15 cellular contexts compared by ENCODE assay signal in the genomic region with DNA sequence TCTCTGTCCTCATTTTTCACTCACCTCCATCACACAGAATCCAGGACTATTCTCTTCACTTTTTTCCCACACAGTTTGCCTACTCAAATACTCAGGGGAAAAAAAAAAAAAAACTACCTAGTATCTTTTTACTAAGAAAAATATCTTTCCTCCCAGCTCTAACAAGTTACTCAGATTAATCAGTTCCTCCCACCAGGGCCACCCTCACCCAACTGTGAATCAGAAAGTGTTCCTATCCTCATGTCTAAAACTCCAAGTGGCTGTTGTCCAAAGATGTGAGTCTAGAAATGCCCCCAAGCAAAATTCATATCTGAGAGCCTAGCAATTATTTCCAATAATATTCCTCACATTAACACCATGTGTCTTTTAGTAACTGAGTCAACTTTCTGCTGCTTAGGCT.
DNase-seq lines count a peak whose midpoint lies in the region; ATAC-seq and TF ChIP-seq lines count a peak whose summit lies in the region.
"Had no signal": no experiment of that assay in that cellular context is flagged by ENCODE, and none has a peak within 500 bp of the region (broad histone marks: within the 10 kb centered on the region; RNA-seq: fewer than 3 reads in every experiment).

No MANE protein-coding gene starts in this region.

- no peak overlapping the region for H4K91ac ChIP-seq in neuronal stem cell (ENCODE audit: low read depth, low read length, poor library complexity)

- H3K23ac ChIP-seq in neuronal stem cell (ENCODE audit: low read depth, low read length, poor library complexity) = no peak overlapping the region

- H3K14ac ChIP-seq in neuronal stem cell (ENCODE audit: low read length) = no peak overlapping the region

- TF ChIP-seq CTCF in epithelial cell of esophagus (IDR thresholded peaks at IDR 0.05; ENCODE audit: insufficient read depth, low read depth, low read length, missing control alignments) = no peak
- no peak for TF ChIP-seq CTCF in omental fat pad (IDR thresholded peaks at IDR 0.05)
- no peak for TF ChIP-seq CTCF in right lobe of liver (IDR thresholded peaks at IDR 0.05)

- DNase-seq in NCI-H226 = peak; percentile 10
- peak; percentile 4 for DNase-seq in epithelial cell of esophagus (ENCODE audit: low read depth)
- DNase-seq in omental fat pad (ENCODE audit: low spot score) = no peak
- no peak for DNase-seq in neuronal stem cell (ENCODE audit: low spot score)
- no peak for DNase-seq in right lobe of liver
- DNase-seq: C1 segment of cervical spinal cord; Calu3; CD4-positive, alpha-beta memory T cell; COR-L47; DMS53; DMS79 treated with DMSO at 0.1 percent for 48 hours; GM23248; H7; HCEC 1CT had no signal

- H2AK5ac ChIP-seq in neuronal stem cell (ENCODE audit: low read depth, low read length) = no peak overlapping the region

- H3K9ac ChIP-seq in neuronal stem cell (ENCODE audit: low read depth, low read length, poor library complexity) = no peak overlapping the region
- H3K9ac ChIP-seq: GM23248 had no signal

- H2BK12ac ChIP-seq in neuronal stem cell (ENCODE audit: low read length) = no peak overlapping the region

- no peak overlapping the region for H2BK15ac ChIP-seq in neuronal stem cell (ENCODE audit: low read length)

- H2BK5ac ChIP-seq in neuronal stem cell (ENCODE audit: low read length) = no peak overlapping the region

- no peak overlapping the region for H3K18ac ChIP-seq in neuronal stem cell (ENCODE audit: low read length)

- H3K36me3 ChIP-seq in neuronal stem cell (replicated peaks in 1 of 2; ENCODE audit: control insufficient read depth in 2 of 2, insufficient read depth in 2 of 2, low read length in 2 of 2) (no peaks in the 10 kb centered on the region), right lobe of liver (no peaks in the 10 kb centered on the region)

- H3K9me3 ChIP-seq in neuronal stem cell (replicated peaks in 1 of 2; ENCODE audit: control insufficient read depth in 2 of 2, insufficient read depth in 1 of 2, low read depth in 1 of 2, low read length in 2 of 2) (no peaks in the 10 kb centered on the region), right lobe of liver (no peaks in the 10 kb centered on the region)

- H2BK120ac ChIP-seq in neuronal stem cell (ENCODE audit: low read depth, low read length) = no peak overlapping the region

- ATAC-seq in omental fat pad (ENCODE audit: low FRiP score) (peak; percentile 35), GM19395 (IDR thresholded peaks at IDR 0.05; ENCODE audit: unreplicated experiment) (no peak), right lobe of liver (no peak)

- intact Hi-C loops in right lobe of liver (cut with DNase I) = no loop called here

- H3K4me3 ChIP-seq in epithelial cell of esophagus (ENCODE audit: low read length) (no peak overlapping the region), neuronal stem cell (ENCODE audit: low read length in 2 of 2) (no peak overlapping the region), right lobe of liver (no peak overlapping the region)
- H3K4me3 ChIP-seq: GM23248 had no signal

- H4K8ac ChIP-seq in neuronal stem cell (ENCODE audit: low read depth, low read length) = no peak overlapping the region

- no peak overlapping the region for H2AFZ ChIP-seq in neuronal stem cell (ENCODE audit: low read length)
- H2AFZ ChIP-seq: GM23248 had no signal

- no peak overlapping the region for H3K27ac ChIP-seq in neuronal stem cell (replicated peaks; ENCODE audit: low read length)
- H3K27ac ChIP-seq in right lobe of liver = no peak overlapping the region
- H3K27ac ChIP-seq: GM23248 had no signal

- H3K4me2 ChIP-seq in neuronal stem cell (ENCODE audit: insufficient read depth, low read length, poor library complexity, severe bottlenecking) = no peak overlapping the region

- H3K4ac ChIP-seq in neuronal stem cell (ENCODE audit: low read length) = no peak overlapping the region

- H3K27me3 ChIP-seq in neuronal stem cell (ENCODE audit: control insufficient read depth in 3 of 3, insufficient read depth in 3 of 3, low read depth in 1 of 3, low read length in 3 of 3) = no peaks in the 10 kb centered on the region
- no peaks in the 10 kb centered on the region for H3K27me3 ChIP-seq in right lobe of liver

- TF ChIP-seq POLR2A in right lobe of liver (IDR thresholded peaks at IDR 0.05) = no peak

- no peaks in the 10 kb centered on the region for H3K79me1 ChIP-seq in neuronal stem cell (ENCODE audit: low read depth, low read length)

- H3K4me1 ChIP-seq in neuronal stem cell (ENCODE audit: control insufficient read depth in 2 of 2, insufficient read depth in 1 of 2, low read depth in 1 of 2, low read length in 2 of 2) = peaks cover 2 to 6% of the 10 kb centered on the region in 2 donors
- H3K4me1 ChIP-seq in right lobe of liver = peaks cover 0 to 13% (median 0%) of the 10 kb centered on the region in 4 donors

Comparison
In these comparisons a context has a peak if more than half of its experiments do, and no peak if none do; other contexts are left out.
1. DNase-seq: peak in NCI-H226 (single experiment) and epithelial cell of esophagus (single experiment); none in omental fat pad (single experiment), neuronal stem cell (single experiment) and right lobe of liver (0 of 3).